Comparison of ENCODE assay signal across 15 cellular contexts in genomic region chr2:177058747-177059146, GRCh38.
A peak's percentile ranks its signal among the peaks of the same experiment; 100 is the strongest.
DNase-seq lines count a peak whose midpoint lies in the region; ATAC-seq and TF ChIP-seq lines count a peak whose summit lies in the region.
"Had no signal": no experiment of that assay in that cellular context is flagged by ENCODE, and none has a peak within 500 bp of the region (broad histone marks: within the 10 kb centered on the region; RNA-seq: fewer than 3 reads in every experiment).

No MANE protein-coding gene starts in this region.

- H3K36me3 ChIP-seq in Loucy (ENCODE audit: insufficient read depth, low read length) (no peaks in the 10 kb centered on the region), esophagus squamous epithelium (no peaks in the 10 kb centered on the region)
- H3K36me3 ChIP-seq: Peyer's patch had no signal

- H3K27me3 Mint-ChIP-seq in type B pancreatic cell = peaks cover 8% of the 10 kb centered on the region
- H3K27me3 Mint-ChIP-seq: dendritic cell treated with granulocyte-macrophage colony-stimulating factor and Interleukin-4, amounts not matched to agents 40 ng/mL and 50 ng/mL, for 4 days; stimulated activated naive CD8-positive, alpha-beta T cell treated with anti-CD3 and anti-CD28 coated beads, Interleukin-15, amount 100 ng/mL, for 72 hours had no signal

- TF ChIP-seq CTCF in GM20000 (IDR thresholded peaks at IDR 0.05; ENCODE audit: extremely low read depth, missing control alignments) (no peak), Loucy (conservative IDR thresholded peaks at IDR 0.05; ENCODE audit: low read length) (no peak), esophagus squamous epithelium (IDR thresholded peaks at IDR 0.05) (no peak), type B pancreatic cell (conservative IDR thresholded peaks at IDR 0.05) (no peak)

- H3K4me2 ChIP-seq in Loucy (ENCODE audit: low read depth, low read length, poor library complexity, severe bottlenecking) = no peak overlapping the region

- no peaks in the 10 kb centered on the region for H3K9me3 Mint-ChIP-seq in type B pancreatic cell
- H3K9me3 Mint-ChIP-seq: activated T-cell treated with anti-CD3 and anti-CD28 coated beads, Interleukin-2, amount 50 U/mL, for 4 hours; dendritic cell treated with granulocyte-macrophage colony-stimulating factor and Interleukin-4, amounts not matched to agents 40 ng/mL and 50 ng/mL, for 4 days; stimulated activated naive CD8-positive, alpha-beta T cell treated with anti-CD3 and anti-CD28 coated beads, Interleukin-15, amount 100 ng/mL, for 72 hours had no signal

- ATAC-seq in GM18508 (IDR thresholded peaks at IDR 0.05; ENCODE audit: insufficient read depth, unreplicated experiment) (peak; percentile 50), HG02973 (IDR thresholded peaks at IDR 0.05; ENCODE audit: unreplicated experiment) (peak; percentile 75), GM21737 (IDR thresholded peaks at IDR 0.05; ENCODE audit: unreplicated experiment) (no peak)
- ATAC-seq: activated T-cell treated with anti-CD3 and anti-CD28 coated beads, Interleukin-2, amount 50 U/mL, for 4 hours; left ventricle myocardium superior; stimulated activated naive CD8-positive, alpha-beta T cell treated with anti-CD3 and anti-CD28 coated beads, Interleukin-15, amount 100 ng/mL, for 72 hours had no signal

- H3K27ac Mint-ChIP-seq in type B pancreatic cell = no peak overlapping the region
- H3K27ac Mint-ChIP-seq: dendritic cell treated with granulocyte-macrophage colony-stimulating factor and Interleukin-4, amounts not matched to agents 40 ng/mL and 50 ng/mL, for 4 days had no signal

- TF ChIP-seq POLR2A in esophagus squamous epithelium (IDR thresholded peaks at IDR 0.05) = no peak

- H3F3A ChIP-seq in Loucy (ENCODE audit: low read depth) = no peaks in the 10 kb centered on the region

- H3K27ac ChIP-seq in esophagus squamous epithelium = no peak overlapping the region
- H3K27ac ChIP-seq: Peyer's patch had no signal

- H3K4me1 Mint-ChIP-seq in type B pancreatic cell (ENCODE audit: unreplicated experiment) = peaks cover 10% of the 10 kb centered on the region
- H3K4me1 Mint-ChIP-seq: stimulated activated naive CD8-positive, alpha-beta T cell treated with anti-CD3 and anti-CD28 coated beads, Interleukin-15, amount 100 ng/mL, for 72 hours had no signal

- H4K20me1 ChIP-seq in Loucy (ENCODE audit: insufficient read depth, low read length, poor library complexity, severe bottlenecking) = no peaks in the 10 kb centered on the region

- no peak overlapping the region for H3K4me3 Mint-ChIP-seq in type B pancreatic cell
- H3K4me3 Mint-ChIP-seq: activated T-cell treated with anti-CD3 and anti-CD28 coated beads, Interleukin-2, amount 50 U/mL, for 4 hours; dendritic cell treated with granulocyte-macrophage colony-stimulating factor and Interleukin-4, amounts not matched to agents 40 ng/mL and 50 ng/mL, for 4 days; stimulated activated naive CD8-positive, alpha-beta T cell treated with anti-CD3 and anti-CD28 coated beads, Interleukin-15, amount 100 ng/mL, for 72 hours had no signal

- H3K27me3 ChIP-seq in Loucy (ENCODE audit: insufficient read depth, low read length, poor library complexity, severe bottlenecking) = no peaks in the 10 kb centered on the region
- H3K27me3 ChIP-seq in esophagus squamous epithelium = peaks cover 0 to 4% (median 0%) of the 10 kb centered on the region in 4 donors
- H3K27me3 ChIP-seq: Peyer's patch had no signal

- H3K9me2 ChIP-seq in Loucy (replicated peaks; ENCODE audit: low read depth, low read length) = no peaks in the 10 kb centered on the region

- H3K9me3 ChIP-seq in Loucy (ENCODE audit: insufficient read depth, low read depth, low read length) = no peaks in the 10 kb centered on the region
- H3K9me3 ChIP-seq in esophagus squamous epithelium = no peaks in the 10 kb centered on the region
- H3K9me3 ChIP-seq: Peyer's patch had no signal

- H3K36me3 Mint-ChIP-seq in type B pancreatic cell = no peaks in the 10 kb centered on the region

- peak overlapping the region; percentile 58 for H2AFZ ChIP-seq in Loucy (ENCODE audit: low read length)

- DNase-seq in GM20000 (ENCODE audit: low spot score) = peak; percentile 32
- DNase-seq in esophagus squamous epithelium (lab: John Stamatoyannopoulos, UW) = no peak
- no peak for DNase-seq in HPDE6-E6E7 (ENCODE audit: extremely low spot score)
- no peak for DNase-seq in type B pancreatic cell (ENCODE audit: extremely low spot score, unreplicated experiment)
- DNase-seq: activated T-cell treated with anti-CD3 and anti-CD28 coated beads, Interleukin-2, amount 50 U/mL, for 4 hours; amygdala; H7; left ventricle myocardium superior; Peyer's patch; stimulated activated naive CD8-positive, alpha-beta T cell treated with anti-CD3 and anti-CD28 coated beads, Interleukin-15, amount 100 ng/mL, for 72 hours had no signal

- H3K4me1 ChIP-seq in Loucy (ENCODE audit: insufficient read depth, low read length, poor library complexity, severe bottlenecking) (no peaks in the 10 kb centered on the region), esophagus squamous epithelium (no peaks in the 10 kb centered on the region)
- H3K4me1 ChIP-seq: Peyer's patch had no signal

- H3K9ac ChIP-seq in Loucy (ENCODE audit: low read depth, low read length, poor library complexity, severe bottlenecking) = no peak overlapping the region

- H3K79me2 ChIP-seq in Loucy (ENCODE audit: insufficient read depth, low read length) = no peaks in the 10 kb centered on the region

- H3K4me3 ChIP-seq in Loucy (ENCODE audit: low read length, poor library complexity, severe bottlenecking) (no peak overlapping the region), esophagus squamous epithelium (no peak overlapping the region)
- H3K4me3 ChIP-seq: Peyer's patch had no signal

- intact Hi-C loops in esophagus squamous epithelium (cut with DNase I) = no loop called here
